8 cellular contexts compared by ENCODE assay signal in the genomic region with DNA sequence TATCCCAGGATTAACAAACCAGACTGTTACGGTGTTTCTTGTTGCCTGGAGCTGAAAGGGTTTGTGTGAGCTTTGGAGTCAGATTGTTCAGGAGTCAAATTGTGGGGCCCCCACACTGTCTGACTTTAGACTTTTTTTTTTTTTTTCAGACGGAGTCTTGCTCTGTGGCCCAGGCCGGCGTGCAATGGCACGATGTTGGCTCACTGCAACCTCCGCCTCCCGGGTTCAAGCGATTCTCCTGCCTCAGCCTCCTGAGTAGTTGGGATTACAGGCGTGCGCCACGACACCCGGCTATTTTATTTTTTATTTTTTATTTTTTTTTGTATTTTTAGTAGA. TPM values are rescaled to one million over a fixed set of nuclear protein-coding genes. Genes with fewer than 3 reads are reported as not detected.
DNase-seq lines count a peak whose midpoint lies in the region; ATAC-seq and TF ChIP-seq lines count a peak whose summit lies in the region.

No MANE protein-coding gene starts in this region.

- no peaks in the 10 kb centered on the region for H3K9me3 Mint-ChIP-seq in activated naive CD4-positive, alpha-beta T cell treated with anti-CD3 and anti-CD28 coated beads for 36 hours

- H3K4me3 Mint-ChIP-seq in activated naive CD4-positive, alpha-beta T cell treated with anti-CD3 and anti-CD28 coated beads for 36 hours: peak overlapping the region; percentile 100

- no peak overlapping the region for H3K27ac ChIP-seq in lung (ENCODE audit: low read depth in 1 of 2, low read length in 1 of 2)
- peak overlapping the region in 2 of 4 donors; percentile 78 to 80 for H3K27ac ChIP-seq in transverse colon

- intact Hi-C loops in activated naive CD4-positive, alpha-beta T cell treated with anti-CD3 and anti-CD28 coated beads for 36 hours (cut with micrococcal nuclease): loop anchor here (2.0 to 5.0 kb wide), 2 partner anchors 19 to 201 kb away; no protein-coding TSS in a partner anchor
- intact Hi-C loops in transverse colon (cut with DNase I; ENCODE audit: low total_unique reads): no loop called here

- no peak for TF ChIP-seq POLR2A in transverse colon (IDR thresholded peaks at IDR 0.05)

- H3K4me1 ChIP-seq in lung (ENCODE audit: control insufficient read depth in 2 of 2, insufficient read depth in 2 of 2, low read length in 2 of 2): peaks cover 1 to 8% of the 10 kb centered on the region in 2 donors
- peaks cover 11 to 21% (median 14%) of the 10 kb centered on the region in 4 donors for H3K4me1 ChIP-seq in transverse colon

- TF ChIP-seq EP300 in transverse colon (IDR thresholded peaks at IDR 0.05; ENCODE audit: low read depth): no peak

- no peaks in the 10 kb centered on the region for H3K9me3 ChIP-seq in lung (ENCODE audit: control insufficient read depth in 2 of 2, insufficient read depth in 1 of 2, low read length in 1 of 2)
- no peaks in the 10 kb centered on the region for H3K9me3 ChIP-seq in transverse colon

- peaks cover 22% of the 10 kb centered on the region for H3K36me3 Mint-ChIP-seq in activated naive CD4-positive, alpha-beta T cell treated with anti-CD3 and anti-CD28 coated beads for 36 hours (ENCODE audit: low read depth)

- 85 to 89% methylated on average over 12 of the region's 12 CpGs for WGBS in lung, 2 donors
- WGBS in transverse colon (ENCODE audit: low coverage in 1 of 2), 2 donors: 87 to 89% methylated on average over 11 to 12 of the region's 12 CpGs

- H3K36me3 ChIP-seq in lung (ENCODE audit: control insufficient read depth in 2 of 2, insufficient read depth in 2 of 2, low read length in 2 of 2): peaks cover 11 to 14% of the 10 kb centered on the region in 2 donors
- H3K36me3 ChIP-seq in transverse colon: peaks cover 0 to 23% (median 10%) of the 10 kb centered on the region in 4 donors

- CTCF ChIA-PET in activated naive CD4-positive, alpha-beta T cell treated with anti-CD3 and anti-CD28 coated beads for 36 hours (lab: Charles Lee): interaction anchor here (0.8 to 2.9 kb wide), 17 partner anchors 10 to 124 kb away, joined by 3 to 20 read pairs (median 5); partner anchors contain the start of genes AVIL and CDK4

- H3K27ac Mint-ChIP-seq in activated naive CD4-positive, alpha-beta T cell treated with anti-CD3 and anti-CD28 coated beads for 36 hours: no peak overlapping the region

- no peaks in the 10 kb centered on the region for H3K27me3 Mint-ChIP-seq in activated naive CD4-positive, alpha-beta T cell treated with anti-CD3 and anti-CD28 coated beads for 36 hours (ENCODE audit: low read depth)

- in situ Hi-C loops in astrocyte of the spinal cord (cut with HindIII; ENCODE audit: low sequenced_read_pairs): no loop called here
- in situ Hi-C loops in transverse colon (cut with MboI; ENCODE audit: low pct_ligation_motif_present in 1 of 4, low pct_unique_long_range_greater_than_20kb in 1 of 4, low sequenced_read_pairs in 3 of 4): no loop called here

- H3K4me1 Mint-ChIP-seq in activated naive CD4-positive, alpha-beta T cell treated with anti-CD3 and anti-CD28 coated beads for 36 hours (ENCODE audit: low read depth): peaks cover 29% of the 10 kb centered on the region

- H3K27me3 ChIP-seq in lung (ENCODE audit: control insufficient read depth, insufficient read depth) (no peaks in the 10 kb centered on the region), transverse colon (no peaks in the 10 kb centered on the region)

- H3K4me3 ChIP-seq in astrocyte of the spinal cord (ENCODE audit: low read depth, low read length): peak overlapping the region; percentile 73
- peak overlapping the region; percentile 90 for H3K4me3 ChIP-seq in lung
- H3K4me3 ChIP-seq in transverse colon: peak overlapping the region; percentile 77 to 98 (median 87)

- no peak for ATAC-seq in lung (ENCODE audit: insufficient read depth, low FRiP score)
- ATAC-seq in GM21381 (IDR thresholded peaks at IDR 0.05; ENCODE audit: unreplicated experiment): no peak

- DNase-seq in activated naive CD4-positive, alpha-beta T cell treated with anti-CD3 and anti-CD28 coated beads for 36 hours: no peak
- no peak for DNase-seq in activated naive CD4-positive, alpha-beta T cell treated with Interleukin-2 at 50 U/mL for 16 hours
- no peak for DNase-seq in astrocyte of the spinal cord (ENCODE audit: low read depth, low spot score)
- no peak for DNase-seq in lung (ENCODE audit: low spot score)
- no peak for DNase-seq in transverse colon
- no peak for DNase-seq in pons (ENCODE audit: low spot score)
- DNase-seq in NCI-H1092 (lab: John Stamatoyannopoulos, UW): no peak

- TF ChIP-seq CTCF in astrocyte of the spinal cord (IDR thresholded peaks at IDR 0.05; ENCODE audit: low read depth, low read length) (no peak), lung (IDR thresholded peaks at IDR 0.05; ENCODE audit: control extremely low read depth, extremely low read depth) (no peak), transverse colon (IDR thresholded peaks at IDR 0.05) (no peak)

RNA-seq across cellular contexts. Expression of gene TSFM, which starts 0.8 kb away (rescaled TPM):
- 10 to 100 TPM; 32.8 to 34.3 TPM for total RNA-seq in activated naive CD4-positive, alpha-beta T cell treated with anti-CD3 and anti-CD28 coated beads for 36 hours
- total RNA-seq in lung: 10 to 100 TPM; 17.1 to 28.0 TPM
- 10 to 100 TPM; 23.9 to 40.0 TPM for polyA plus RNA-seq in lung
- total RNA-seq in transverse colon: 10 to 100 TPM in 3 of 4 donors, 1 to 10 TPM in 1; 1.4 to 23.2 (median 18.9) TPM

RNA-seq across cellular contexts. Expression of gene EEF1AKMT3, which starts 11.0 kb away (rescaled TPM):
- total RNA-seq in activated naive CD4-positive, alpha-beta T cell treated with anti-CD3 and anti-CD28 coated beads for 36 hours: 1 to 10 TPM; 3.6 to 4.6 TPM
- total RNA-seq in lung: 10 to 100 TPM in 1 of 2 donors, 1 to 10 TPM in 1; 7.6 to 11.5 TPM
- 1 to 10 TPM; 3.6 to 4.2 TPM for polyA plus RNA-seq in lung
- total RNA-seq in transverse colon: 1 to 10 TPM; 1.9 to 6.7 (median 4.3) TPM

RNA-seq across cellular contexts. Expression of gene METTL1, which starts 11.5 kb away (rescaled TPM):
- 10 to 100 TPM; 17.3 to 20.4 TPM for total RNA-seq in activated naive CD4-positive, alpha-beta T cell treated with anti-CD3 and anti-CD28 coated beads for 36 hours
- total RNA-seq in lung: 10 to 100 TPM in 1 of 2 donors, 1 to 10 TPM in 1; 2.8 to 29.5 TPM
- polyA plus RNA-seq in lung: 10 to 100 TPM; 33.7 to 35.5 TPM
- 1 to 10 TPM; 4.1 to 7.1 (median 4.5) TPM for total RNA-seq in transverse colon

RNA-seq across cellular contexts. Expression of gene CYP27B1, which starts 16.6 kb away (rescaled TPM):
- total RNA-seq in activated naive CD4-positive, alpha-beta T cell treated with anti-CD3 and anti-CD28 coated beads for 36 hours: 1 to 10 TPM; 5.4 to 6.1 TPM
- total RNA-seq in lung: 1 to 10 TPM; 2.9 to 4.3 TPM
- 1 to 10 TPM; 1.7 to 5.8 TPM for polyA plus RNA-seq in lung
- total RNA-seq in transverse colon: 1 to 10 TPM in 2 of 4 donors, under 1 TPM in 1, not detected in 1; 0.40 to 2.5 (median 2.3) TPM

RNA-seq across cellular contexts. Expression of gene MARCHF9, which starts 28.5 kb away (rescaled TPM):
- 10 to 100 TPM; 10.4 to 10.8 TPM for total RNA-seq in activated naive CD4-positive, alpha-beta T cell treated with anti-CD3 and anti-CD28 coated beads for 36 hours
- total RNA-seq in lung: 10 to 100 TPM; 12.1 to 23.2 TPM
- polyA plus RNA-seq in lung: 10 to 100 TPM; 13.7 to 31.1 TPM
- 10 to 100 TPM in 2 of 4 donors, 1 to 10 TPM in 2; 1.5 to 24.1 (median 9.5) TPM for total RNA-seq in transverse colon
